ENCODE assay signal across 11 cellular contexts in the genomic region with DNA sequence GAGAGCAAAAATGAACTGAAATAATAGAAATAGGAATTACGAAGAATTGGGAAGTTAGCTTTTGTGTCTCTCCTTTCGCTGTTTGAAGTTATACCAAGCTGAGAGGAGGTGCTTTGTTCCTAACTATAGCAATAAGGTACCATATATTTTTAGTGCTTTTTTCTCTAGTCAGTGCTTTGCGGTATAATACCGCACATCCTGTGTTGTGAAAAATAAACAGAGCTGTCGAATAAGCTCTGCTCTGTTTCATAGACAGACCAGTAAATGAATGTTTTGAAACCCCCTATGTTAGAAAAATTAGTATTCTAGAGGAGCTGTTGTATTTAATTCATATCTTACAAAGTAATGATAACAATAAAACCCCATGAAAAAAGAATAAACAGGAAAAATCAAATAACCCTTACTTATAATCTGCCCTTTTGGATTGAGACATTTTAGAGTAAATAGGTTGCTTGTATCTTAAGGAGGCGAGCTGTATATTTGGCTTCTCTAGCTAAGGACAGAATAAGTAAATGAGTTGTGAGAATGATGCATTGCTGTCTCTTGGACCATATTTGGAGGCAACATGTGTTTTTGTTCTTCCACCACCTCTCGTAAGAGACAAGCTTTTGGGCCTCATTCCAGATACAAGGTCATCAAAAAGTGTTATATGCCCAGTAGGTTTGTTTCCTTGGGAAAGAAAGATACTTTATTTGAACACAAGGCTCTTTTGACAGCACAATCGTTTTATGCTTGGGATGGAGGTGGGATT.
DNase-seq lines count a peak whose midpoint lies in the region; ATAC-seq, FAIRE-seq and TF ChIP-seq lines count a peak whose summit lies in the region.
"Had no signal": no experiment of that assay in that cellular context is flagged by ENCODE, and none has a peak within 500 bp of the region (broad histone marks: within the 10 kb centered on the region; RNA-seq: fewer than 3 reads in every experiment).

No MANE protein-coding gene starts in this region.

- SMC1A ChIA-PET in GM12878 (lab: Charles Lee; ENCODE audit: uncharacterized antibody, unreplicated experiment) = interaction anchor here (0.6 to 9.9 kb wide), 16 partner anchors 12 to 817 kb away, joined by 3 to 102 read pairs (median 6); no protein-coding TSS in a partner anchor

- peak; percentile 9 to 77 (median 72) for DNase-seq in CD4-positive, CD25-positive, alpha-beta regulatory T cell
- DNase-seq in GM12878 (ENCODE audit: low read depth, low spot score) (no peak), HT-29 (ENCODE audit: low spot score) (no peak), DMS153 (lab: John Stamatoyannopoulos, UW) (no peak), gastrocnemius medialis (no peak)
- DNase-seq: NCI-H1105 had no signal

- peaks cover 58% of the 10 kb centered on the region for H3K4me1 ChIP-seq in CD4-positive, CD25-positive, alpha-beta regulatory T cell (ENCODE audit: control insufficient read depth, insufficient read depth, low read length, poor library complexity, severe bottlenecking)
- H3K4me1 ChIP-seq in GM12878 (ENCODE audit: control insufficient read depth, insufficient read depth, low read length) = peaks cover 6% of the 10 kb centered on the region
- H3K4me1 ChIP-seq in gastrocnemius medialis = peaks cover 11 to 12% of the 10 kb centered on the region in 2 donors

- peaks cover 30 to 66% (median 58%) of the 10 kb centered on the region in 4 donors for H3K4me1 Mint-ChIP-seq in CD4-positive, CD25-positive, alpha-beta regulatory T cell

- peaks cover 30% of the 10 kb centered on the region for H3K36me3 Mint-ChIP-seq in CD4-positive, CD25-positive, alpha-beta regulatory T cell

- TF ChIP-seq EP300 in GM12878 (IDR thresholded peaks at IDR 0.05; ENCODE audit: borderline replicate concordance in 1 of 2, control insufficient read depth in 1 of 2, low read depth in 2 of 2, low read length in 2 of 2) = 0 out of 4 replicates have a peak, but pooled peaks of 1 of the 2 experiments have one; percentile 11

- intact Hi-C loops in GM12878 (cut with micrococcal nuclease; ENCODE audit: unreplicated experiment) (no loop called here), gastrocnemius medialis (cut with DNase I; ENCODE audit: low total_unique reads) (no loop called here)

- peaks cover 63% of the 10 kb centered on the region for H3K36me3 ChIP-seq in CD4-positive, CD25-positive, alpha-beta regulatory T cell (ENCODE audit: control insufficient read depth, insufficient read depth, low read length)
- peaks cover 0 to 4% of the 10 kb centered on the region in 2 experiments; a peak in 1 of 4 replicates for H3K36me3 ChIP-seq in GM12878 (ENCODE audit: control insufficient read depth in 2 of 2, insufficient read depth in 2 of 2, low read length in 1 of 2)
- H3K36me3 ChIP-seq in gastrocnemius medialis = peaks cover 0 to 14% of the 10 kb centered on the region in 2 donors

- no peak for FAIRE-seq in GM12878 (lab: Jason Lieb, UNC)
- FAIRE-seq: GM19239 had no signal

- H3K27me3 Mint-ChIP-seq in CD4-positive, CD25-positive, alpha-beta regulatory T cell = no peaks in the 10 kb centered on the region

- no peaks in the 10 kb centered on the region for H3K9me3 Mint-ChIP-seq in CD4-positive, CD25-positive, alpha-beta regulatory T cell

- H3K79me2 ChIP-seq in GM12878 (ENCODE audit: control insufficient read depth, insufficient read depth, low read length) = no peaks in the 10 kb centered on the region

- peak overlapping the region; percentile 8 to 55 (median 41) for H3K4me3 Mint-ChIP-seq in CD4-positive, CD25-positive, alpha-beta regulatory T cell

- no peak for TF ChIP-seq RAD21 in GM12878 (IDR thresholded peaks at IDR 0.05; ENCODE audit: insufficient read depth, low read depth, low read length)

- H3K27ac ChIP-seq in CD4-positive, CD25-positive, alpha-beta regulatory T cell (ENCODE audit: insufficient read depth, low read length, poor library complexity, severe bottlenecking) = peak overlapping the region; percentile 44
- H3K27ac ChIP-seq in GM12878 (ENCODE audit: control insufficient read depth, insufficient read depth) = no peak overlapping the region
- H3K27ac ChIP-seq in layer of hippocampus (ENCODE audit: low read depth, low read length) = peak overlapping the region; percentile 21
- H3K27ac ChIP-seq in gastrocnemius medialis = peak overlapping the region in 2 of 4 donors; percentile 6 to 26

- no TSS peak for BruUV-seq in GM12878 (replicated peaks; lab: Mats Ljungman, UMichigan)

- H3K27me3 ChIP-seq in CD4-positive, CD25-positive, alpha-beta regulatory T cell (ENCODE audit: control insufficient read depth, insufficient read depth, low read length) = no peaks in the 10 kb centered on the region
- no peaks in the 10 kb centered on the region for H3K27me3 ChIP-seq in GM12878 (replicated peaks in 1 of 2; ENCODE audit: control insufficient read depth in 2 of 2, insufficient read depth in 2 of 2, low read length in 1 of 2)
- H3K27me3 ChIP-seq in layer of hippocampus (ENCODE audit: control insufficient read depth, insufficient read depth, low read length) = no peaks in the 10 kb centered on the region
- no peaks in the 10 kb centered on the region for H3K27me3 ChIP-seq in gastrocnemius medialis

- no peak overlapping the region for H3K4me2 ChIP-seq in GM12878 (ENCODE audit: control insufficient read depth, insufficient read depth)

- no peaks in the 10 kb centered on the region for H3K9me3 ChIP-seq in CD4-positive, CD25-positive, alpha-beta regulatory T cell (ENCODE audit: control insufficient read depth in 2 of 2, low read length in 2 of 2)
- H3K9me3 ChIP-seq in GM12878 (replicated peaks; ENCODE audit: control insufficient read depth, insufficient read depth, low read length) (no peaks in the 10 kb centered on the region), gastrocnemius medialis (no peaks in the 10 kb centered on the region)

- H3K27ac Mint-ChIP-seq in CD4-positive, CD25-positive, alpha-beta regulatory T cell = peak overlapping the region; percentile 4 to 76 (median 42)

- CTCF ChIA-PET in GM12878 (lab: Yijun Ruan, JAX) = interaction anchor here (0.6 to 11.7 kb wide), 22 partner anchors 12 to 621 kb away, joined by 3 to 204 read pairs (median 4); no protein-coding TSS in a partner anchor

- peak overlapping the region; percentile 63 for H3K4me3 ChIP-seq in CD4-positive, CD25-positive, alpha-beta regulatory T cell (ENCODE audit: low read depth, low read length)
- H3K4me3 ChIP-seq in GM12878 (no peak overlapping the region), gastrocnemius medialis (no peak overlapping the region)

- WGBS in GM12878 (ENCODE audit: insufficient coverage, insufficient replicate concordance, low lambda C conversion rate, missing lambda C conversion rate) = 17% methylated on average over 8 of the region's 8 CpGs

- no peak for TF ChIP-seq CTCF in GM12878 (IDR thresholded peaks at IDR 0.05 in 2 of 3, conservative IDR thresholded peaks at IDR 0.05 in 1 of 3; ENCODE audit: control insufficient read depth in 2 of 3, extremely low read depth in 1 of 3, insufficient read depth in 1 of 3, low read depth in 3 of 3, low read length in 3 of 3)
- no peak for TF ChIP-seq CTCF in gastrocnemius medialis (IDR thresholded peaks at IDR 0.05 in 4 of 5, conservative IDR thresholded peaks at IDR 0.05 in 1 of 5)

- H2AFZ ChIP-seq in GM12878 (ENCODE audit: control insufficient read depth, low read depth, low read length) = no peak overlapping the region

- POLR2A ChIA-PET in GM12878 (lab: Charles Lee) = interaction anchor here (0.6 to 1.5 kb wide), 3 partner anchors 45 to 77 kb away, joined by 3 to 4 read pairs (median 3); no protein-coding TSS in a partner anchor

- TF ChIP-seq POLR2A in GM12878 (IDR thresholded peaks at IDR 0.05; ENCODE audit: low read depth, low read length) (no peak), gastrocnemius medialis (IDR thresholded peaks at IDR 0.05) (no peak)

- H3K9ac ChIP-seq in GM12878 (ENCODE audit: control insufficient read depth, insufficient read depth, low read length) = no peak overlapping the region

- peak; percentile 77 to 84 for ATAC-seq in CD4-positive, CD25-positive, alpha-beta regulatory T cell (ENCODE audit: low read depth in 2 of 2)
- ATAC-seq in HG02885 (IDR thresholded peaks at IDR 0.05; ENCODE audit: poor library complexity, unreplicated experiment) (peak; percentile 55), GM12878 (peak; percentile 26), GM19395 (IDR thresholded peaks at IDR 0.05; ENCODE audit: unreplicated experiment) (no peak), gastrocnemius medialis (no peak)
- ATAC-seq: Panc1 had no signal

- RAD21 ChIA-PET in GM12878 (lab: Charles Lee; ENCODE audit: unreplicated experiment) = interaction anchor here (0.7 to 2.7 kb wide), 16 partner anchors 26 to 486 kb away, joined by 3 to 23 read pairs (median 4); no protein-coding TSS in a partner anchor

- no peaks in the 10 kb centered on the region for H4K20me1 ChIP-seq in GM12878 (ENCODE audit: control insufficient read depth, insufficient read depth)

- in situ Hi-C loops in GM12878 (cut with MboI) = loop anchor here (10.0 kb wide), 1 partner anchor 484 kb away; no protein-coding TSS in a partner anchor
- in situ Hi-C loops in gastrocnemius medialis (cut with MboI; ENCODE audit: low sequenced_read_pairs in 4 of 4) = loop anchor here (5.0 to 25.0 kb wide), 7 partner anchors 134 to 491 kb away; a partner anchor contains a TSS

TF ChIP-seq in GM12878, 131 proteins besides CTCF, POLR2A, EP300 and RAD21:
- TF ChIP-seq, protein P1, sequence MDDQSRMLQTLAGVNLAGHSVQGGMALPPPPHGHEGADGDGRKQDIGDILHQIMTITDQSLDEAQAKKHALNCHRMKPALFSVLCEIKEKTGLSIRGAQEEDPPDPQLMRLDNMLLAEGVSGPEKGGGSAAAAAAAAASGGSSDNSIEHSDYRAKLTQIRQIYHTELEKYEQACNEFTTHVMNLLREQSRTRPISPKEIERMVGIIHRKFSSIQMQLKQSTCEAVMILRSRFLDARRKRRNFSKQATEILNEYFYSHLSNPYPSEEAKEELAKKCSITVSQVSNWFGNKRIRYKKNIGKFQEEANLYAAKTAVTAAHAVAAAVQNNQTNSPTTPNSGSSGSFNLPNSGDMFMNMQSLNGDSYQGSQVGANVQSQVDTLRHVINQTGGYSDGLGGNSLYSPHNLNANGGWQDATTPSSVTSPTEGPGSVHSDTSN (IDR thresholded peaks at IDR 0.05; ENCODE audit: insufficient replicate concordance, low read depth, low read length) = no peak
- 0 out of 2 replicates have a peak, but pooled peaks have one; percentile 40 for TF ChIP-seq MEF2A (IDR thresholded peaks at IDR 0.05; ENCODE audit: insufficient read depth, low read depth, low read length)
- peak; percentile 73 for TF ChIP-seq RUNX3 (IDR thresholded peaks at IDR 0.05; ENCODE audit: low read length)
TF ChIP-seq in GM12878: peak in this region for 2.

Comparison
In these comparisons a context has a peak if more than half of its experiments do, and no peak if none do; other contexts are left out.
1. ATAC-seq: peak in CD4-positive, CD25-positive, alpha-beta regulatory T cell (2 of 2), HG02885 (single experiment) and GM12878 (single experiment); none in GM19395 (single experiment) and gastrocnemius medialis (0 of 2).
2. DNase-seq: peak in CD4-positive, CD25-positive, alpha-beta regulatory T cell (3 of 3); none in GM12878 (single experiment), HT-29 (single experiment), DMS153 (single experiment) and gastrocnemius medialis (0 of 2).